ENCODE assay signal across 18 cellular contexts in the genomic region with DNA sequence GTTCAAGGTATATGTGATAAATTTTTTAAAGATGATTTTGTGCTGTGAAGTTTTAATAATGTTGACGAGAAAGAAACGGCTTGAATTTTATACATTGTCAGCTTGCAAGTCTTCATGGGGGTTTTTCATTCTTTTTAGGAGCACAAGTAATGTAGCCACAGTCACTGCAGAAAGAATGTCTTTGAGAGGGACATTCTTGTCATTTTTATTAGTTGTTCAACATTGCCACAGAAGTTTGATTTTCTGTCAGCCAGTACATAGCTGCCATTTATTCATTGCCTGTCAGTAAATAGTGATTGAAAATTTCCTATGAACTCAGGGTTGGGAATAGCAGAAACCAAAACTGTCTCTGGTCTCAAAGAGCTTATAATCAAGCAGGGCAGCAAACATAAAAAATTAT.
DNase-seq lines count a peak whose midpoint lies in the region; ATAC-seq and TF ChIP-seq lines count a peak whose summit lies in the region.
"Had no signal": no experiment of that assay in that cellular context is flagged by ENCODE, and none has a peak within 500 bp of the region (broad histone marks: within the 10 kb centered on the region; RNA-seq: fewer than 3 reads in every experiment).

No MANE protein-coding gene starts in this region.

- no peak overlapping the region for H3K4me3 ChIP-seq in osteoblast (ENCODE audit: insufficient read depth, low read length)
- H3K4me3 ChIP-seq in tibial artery: no peak overlapping the region
- H3K4me3 ChIP-seq: GM23248 had no signal

- peak overlapping the region; percentile 93 for H3K27ac Mint-ChIP-seq in chondrocyte (ENCODE audit: unreplicated experiment)
- H3K27ac Mint-ChIP-seq: activated CD8-positive, alpha-beta T cell treated with anti-CD3 and anti-CD28 coated beads, Interleukin-2, amount 10 ng/mL, durations not matched to agents 7 days and 5 days; activated naive CD8-positive, alpha-beta T cell treated with anti-CD3 and anti-CD28 coated beads, Interleukin-2, amount 10 ng/mL, durations not matched to agents 7 days and 5 days; B cell; endodermal cell; T-helper 17 cell; WTC11 had no signal

- no peak for ATAC-seq in GM21619 (IDR thresholded peaks at IDR 0.05; ENCODE audit: unreplicated experiment)
- ATAC-seq: activated CD8-positive, alpha-beta T cell treated with anti-CD3 and anti-CD28 coated beads, Interleukin-2, amount 10 ng/mL, durations not matched to agents 7 days and 5 days; T-helper 17 cell; WTC11 had no signal

- H3K4me1 ChIP-seq in osteoblast (ENCODE audit: insufficient read depth, low read length) (peaks cover 62% of the 10 kb centered on the region), tibial artery (peaks cover 0 to 83% (median 69%) of the 10 kb centered on the region in 4 donors)

- H2AFZ ChIP-seq in osteoblast (ENCODE audit: low read length): no peak overlapping the region
- H2AFZ ChIP-seq: GM23248 had no signal

- TF ChIP-seq CTCF in VCaP (conservative IDR thresholded peaks at IDR 0.05) (no peak), chondrocyte (IDR thresholded peaks at IDR 0.05) (no peak), osteoblast (IDR thresholded peaks at IDR 0.05; ENCODE audit: extremely low read depth, low read depth, low read length) (no peak), tibial artery (IDR thresholded peaks at IDR 0.05) (no peak)

- H3K9me3 Mint-ChIP-seq in chondrocyte (ENCODE audit: low read depth): no peaks in the 10 kb centered on the region
- H3K9me3 Mint-ChIP-seq: activated naive CD8-positive, alpha-beta T cell treated with anti-CD3 and anti-CD28 coated beads, Interleukin-2, amount 10 ng/mL, durations not matched to agents 7 days and 5 days; central memory CD8-positive, alpha-beta T cell; endodermal cell; WTC11 had no signal

- H3K36me3 Mint-ChIP-seq in chondrocyte (ENCODE audit: low read depth): peaks cover 10% of the 10 kb centered on the region
- H3K36me3 Mint-ChIP-seq: WTC11 had no signal

- H3K4me1 Mint-ChIP-seq in chondrocyte (ENCODE audit: low read depth): peaks cover 79% of the 10 kb centered on the region
- H3K4me1 Mint-ChIP-seq: B cell; central memory CD8-positive, alpha-beta T cell; WTC11 had no signal

- H3K36me3 ChIP-seq in osteoblast (ENCODE audit: insufficient read depth, low read length) (peaks cover 3% of the 10 kb centered on the region), tibial artery (no peaks in the 10 kb centered on the region)

- intact Hi-C loops in tibial artery (cut with DNase I; ENCODE audit: low total_unique reads): no loop called here

- no peaks in the 10 kb centered on the region for H3K27me3 Mint-ChIP-seq in chondrocyte (ENCODE audit: low read depth)
- H3K27me3 Mint-ChIP-seq: activated naive CD8-positive, alpha-beta T cell treated with anti-CD3 and anti-CD28 coated beads, Interleukin-2, amount 10 ng/mL, durations not matched to agents 7 days and 5 days; B cell; central memory CD8-positive, alpha-beta T cell; T-helper 17 cell had no signal

- DNase-seq in chondrocyte (ENCODE audit: low spot score) (no peak), osteoblast (ENCODE audit: insufficient read length, low spot score, missing footprints) (no peak), tibial artery (no peak), hippocampal formation (lab: John Stamatoyannopoulos, UW) (no peak), ureter (ENCODE audit: low spot score) (no peak)
- DNase-seq: activated CD8-positive, alpha-beta T cell treated with anti-CD3 and anti-CD28 coated beads, Interleukin-2, amount 10 ng/mL, durations not matched to agents 7 days and 5 days; activated naive CD8-positive, alpha-beta T cell treated with anti-CD3 and anti-CD28 coated beads, Interleukin-2, amount 10 ng/mL, durations not matched to agents 7 days and 5 days; activated T-cell treated with anti-CD3 and anti-CD28 coated beads, Interleukin-2, amount 50 U/mL, for 48 hours; Calu3; endodermal cell; GM23248; NCI-H345; T-helper 17 cell had no signal

- no peaks in the 10 kb centered on the region for H3K27me3 ChIP-seq in osteoblast (ENCODE audit: insufficient read depth, low read length)
- H3K27me3 ChIP-seq in tibial artery: no peaks in the 10 kb centered on the region

- H3K79me2 ChIP-seq in osteoblast (ENCODE audit: insufficient read depth, low read length): no peaks in the 10 kb centered on the region

- H4K20me1 ChIP-seq in osteoblast (ENCODE audit: insufficient read depth, low read length): no peaks in the 10 kb centered on the region

- no peak overlapping the region for H3K4me3 Mint-ChIP-seq in chondrocyte (ENCODE audit: unreplicated experiment)
- H3K4me3 Mint-ChIP-seq: activated CD8-positive, alpha-beta T cell treated with anti-CD3 and anti-CD28 coated beads, Interleukin-2, amount 10 ng/mL, durations not matched to agents 7 days and 5 days; activated naive CD8-positive, alpha-beta T cell treated with anti-CD3 and anti-CD28 coated beads, Interleukin-2, amount 10 ng/mL, durations not matched to agents 7 days and 5 days; B cell; central memory CD8-positive, alpha-beta T cell; endodermal cell; T-helper 17 cell; WTC11 had no signal

- H3K9me3 ChIP-seq in osteoblast (ENCODE audit: low read depth, low read length) (no peaks in the 10 kb centered on the region), tibial artery (no peaks in the 10 kb centered on the region)

- peak overlapping the region; percentile 15 for H3K4me2 ChIP-seq in osteoblast (ENCODE audit: insufficient read depth, low read length)

- H3K27ac ChIP-seq in VCaP: peak overlapping the region; percentile 13
- H3K27ac ChIP-seq in osteoblast (ENCODE audit: low read depth, low read length): peak overlapping the region; percentile 71
- H3K27ac ChIP-seq in tibial artery: peak overlapping the region; percentile 63 to 77
- H3K27ac ChIP-seq: GM23248 had no signal

Comparison
In these comparisons a context has a peak if more than half of its experiments do, and no peak if none do; other contexts are left out.
1. H3K27ac ChIP-seq: peak in every context shown above with its lines; median percentile 71 in osteoblast; 70 in tibial artery; 13 in VCaP.